ENCODE assay signal across 17 cellular contexts in the genomic region with DNA sequence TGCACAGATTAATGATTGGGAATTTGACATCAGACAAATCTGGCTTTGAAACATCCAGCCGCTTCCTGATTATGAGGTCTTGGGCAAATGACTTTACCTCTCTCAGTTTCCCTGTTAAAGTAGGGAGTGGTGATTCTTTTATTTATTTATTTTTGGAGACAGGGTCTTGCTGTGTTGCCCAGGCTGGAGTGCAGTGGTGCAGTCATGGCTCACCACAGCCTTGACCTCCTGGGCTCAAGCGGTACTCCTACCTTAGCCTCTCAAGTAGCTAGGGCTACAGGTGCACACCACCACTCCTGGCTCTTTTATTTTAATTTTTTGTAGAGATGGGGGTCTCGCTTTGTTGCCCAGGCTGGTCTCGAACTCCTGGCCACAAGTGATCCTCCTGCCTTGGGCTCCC. TPM values are rescaled to one million over a fixed set of nuclear protein-coding genes. Genes with fewer than 3 reads are reported as not detected.
DNase-seq lines count a peak whose midpoint lies in the region; ATAC-seq and TF ChIP-seq lines count a peak whose summit lies in the region.
"Had no signal": no experiment of that assay in that cellular context is flagged by ENCODE, and none has a peak within 500 bp of the region (broad histone marks: within the 10 kb centered on the region; RNA-seq: fewer than 3 reads in every experiment).

No MANE protein-coding gene starts in this region.

- H3K4me3 Mint-ChIP-seq in WTC11, result peak overlapping the region; percentile 100; the same call in 1 of the 2 replicates
- H3K4me3 Mint-ChIP-seq in type B pancreatic cell, result peak overlapping the region; percentile 99

- H3K27me3 ChIP-seq in left ventricle myocardium inferior (ENCODE audit: low read depth) (no peaks in the 10 kb centered on the region), mesenchymal stem cell (ENCODE audit: control insufficient read depth in 1 of 2, insufficient read depth in 1 of 2, low read length in 2 of 2) (peaks cover 0 to under 1% of the 10 kb centered on the region in 2 experiments)
- H3K27me3 ChIP-seq: pancreas, testis had no signal

- no peak overlapping the region for H2BK15ac ChIP-seq in mesenchymal stem cell (ENCODE audit: low read depth, poor library complexity, severe bottlenecking)

- intact Hi-C loops in left ventricle myocardium inferior (cut with micrococcal nuclease) (no loop called here), left cardiac atrium (cut with DNase I) (no loop called here)

- H3K4me1 Mint-ChIP-seq in WTC11, result peaks cover 14% of the 10 kb centered on the region
- H3K4me1 Mint-ChIP-seq in type B pancreatic cell (ENCODE audit: unreplicated experiment), result peaks cover 19% of the 10 kb centered on the region

- H3K23ac ChIP-seq in mesenchymal stem cell (ENCODE audit: low read length in 2 of 2), result no peak overlapping the region

- no peak overlapping the region for H2BK12ac ChIP-seq in mesenchymal stem cell (ENCODE audit: low read length in 2 of 2)

- peaks cover 44% of the 10 kb centered on the region for H3K4me1 ChIP-seq in left ventricle myocardium inferior
- H3K4me1 ChIP-seq in mesenchymal stem cell (ENCODE audit: control insufficient read depth, insufficient read depth, low read depth, low read length), result peaks cover 9% of the 10 kb centered on the region

- H3K9ac ChIP-seq in mesenchymal stem cell (ENCODE audit: low read length), result peak overlapping the region; percentile 99

- no peak overlapping the region for H4K91ac ChIP-seq in mesenchymal stem cell (ENCODE audit: low read length)

- CTCF ChIA-PET in WTC11 (lab: Charles Lee), result interaction anchor here (4.8 kb wide), 1 partner anchor 9 kb away, joined by 94 read pairs; the partner anchor contains the start of genes GGN and SPRED3

- H2AFZ ChIP-seq in mesenchymal stem cell (ENCODE audit: low read depth, low read length), result no peak overlapping the region

- H3K18ac ChIP-seq in mesenchymal stem cell (ENCODE audit: low read depth in 1 of 2, low read length in 2 of 2), result no peak overlapping the region

- H2BK5ac ChIP-seq in mesenchymal stem cell (ENCODE audit: low read depth, low read length, poor library complexity, severe bottlenecking), result no peak overlapping the region

- TF ChIP-seq CTCF in left ventricle myocardium inferior (IDR thresholded peaks at IDR 0.05; ENCODE audit: borderline replicate concordance) (no peak), WTC11 (IDR thresholded peaks at IDR 0.05) (no peak), type B pancreatic cell (conservative IDR thresholded peaks at IDR 0.05) (no peak)

- POLR2A ChIA-PET in WTC11 (lab: Charles Lee), result no interaction called here

- H3K27ac ChIP-seq in left ventricle myocardium inferior (replicated peaks) (peak overlapping the region; percentile 93), mesenchymal stem cell (ENCODE audit: low read length, poor library complexity, severe bottlenecking) (no peak overlapping the region)
- H3K27ac ChIP-seq: pancreas, testis had no signal

- H3K36me3 Mint-ChIP-seq in WTC11, result peaks cover 27% of the 10 kb centered on the region
- H3K36me3 Mint-ChIP-seq in type B pancreatic cell, result peaks cover 13% of the 10 kb centered on the region

- H3K27ac Mint-ChIP-seq in WTC11, result no peak overlapping the region
- H3K27ac Mint-ChIP-seq in type B pancreatic cell, result no peak overlapping the region

- H3K36me3 ChIP-seq in left ventricle myocardium inferior (peaks cover 56% of the 10 kb centered on the region), mesenchymal stem cell (ENCODE audit: control insufficient read depth in 1 of 2, insufficient read depth in 2 of 2, low read depth in 1 of 2, low read length in 2 of 2) (peaks cover 49 to 53% of the 10 kb centered on the region in 2 experiments)

- H4K8ac ChIP-seq in mesenchymal stem cell (ENCODE audit: low read length), result no peak overlapping the region

- no peak overlapping the region for H3K4ac ChIP-seq in mesenchymal stem cell (ENCODE audit: low read depth in 1 of 2, low read length in 2 of 2)

- peaks cover 24% of the 10 kb centered on the region for H3K79me1 ChIP-seq in mesenchymal stem cell (replicated peaks; ENCODE audit: low read length, poor library complexity, severe bottlenecking)

- no peak overlapping the region for H3K14ac ChIP-seq in mesenchymal stem cell (ENCODE audit: low read length in 2 of 2)

- H3K4me3 ChIP-seq in left ventricle myocardium inferior, result peak overlapping the region; percentile 86
- H3K4me3 ChIP-seq in mesenchymal stem cell (ENCODE audit: insufficient read depth in 1 of 2, low read depth in 1 of 2, low read length in 2 of 2), result peak overlapping the region in 1 of 2 experiments; percentile 97
- H3K4me3 ChIP-seq: testis had no signal

- DNase-seq in left ventricle myocardium inferior, result no peak
- no peak for DNase-seq in left cardiac atrium
- DNase-seq in WTC11 (ENCODE audit: low spot score), result no peak
- no peak for DNase-seq in mesenchymal stem cell
- no peak for DNase-seq in type B pancreatic cell (ENCODE audit: extremely low spot score, unreplicated experiment)
- no peak for DNase-seq in amygdala (lab: John Stamatoyannopoulos, UW)
- DNase-seq: anterior cingulate cortex, GOT3, left colon, NCI-H1048, NCI-H2029 treated with DMSO at 0.1 percent for 48 hours, NCI-H524 treated with DMSO at 0.1 percent for 48 hours, pancreas, testis had no signal

- H2AK5ac ChIP-seq in mesenchymal stem cell (ENCODE audit: low read length, severe bottlenecking), result no peak overlapping the region

- 97% methylated on average over 4 of the region's 4 CpGs for WGBS in mesenchymal stem cell

- no peak overlapping the region for H2BK120ac ChIP-seq in mesenchymal stem cell (ENCODE audit: low read depth, low read length)

- H3K9me3 Mint-ChIP-seq in WTC11 (no peaks in the 10 kb centered on the region), type B pancreatic cell (no peaks in the 10 kb centered on the region)

- peaks cover 6% of the 10 kb centered on the region for H3K27me3 Mint-ChIP-seq in WTC11 (ENCODE audit: low read depth)
- H3K27me3 Mint-ChIP-seq in type B pancreatic cell, result no peaks in the 10 kb centered on the region

- H3K4me2 ChIP-seq in mesenchymal stem cell (ENCODE audit: low read length, poor library complexity, severe bottlenecking), result no peak overlapping the region

- H3K9me3 ChIP-seq in left ventricle myocardium inferior (replicated peaks) (no peaks in the 10 kb centered on the region), mesenchymal stem cell (ENCODE audit: control insufficient read depth, low read length) (no peaks in the 10 kb centered on the region)
- H3K9me3 ChIP-seq: pancreas, testis had no signal

- ATAC-seq in left cardiac atrium (no peak), WTC11 (no peak), HG03520 (IDR thresholded peaks at IDR 0.05; ENCODE audit: unreplicated experiment) (no peak), GM18868 (IDR thresholded peaks at IDR 0.05; ENCODE audit: unreplicated experiment) (no peak)
- ATAC-seq: left colon, pancreas had no signal

TF ChIP-seq in WTC11, 78 proteins besides CTCF, POLR2A, EP300 and RAD21:
- TF ChIP-seq, protein P1, sequence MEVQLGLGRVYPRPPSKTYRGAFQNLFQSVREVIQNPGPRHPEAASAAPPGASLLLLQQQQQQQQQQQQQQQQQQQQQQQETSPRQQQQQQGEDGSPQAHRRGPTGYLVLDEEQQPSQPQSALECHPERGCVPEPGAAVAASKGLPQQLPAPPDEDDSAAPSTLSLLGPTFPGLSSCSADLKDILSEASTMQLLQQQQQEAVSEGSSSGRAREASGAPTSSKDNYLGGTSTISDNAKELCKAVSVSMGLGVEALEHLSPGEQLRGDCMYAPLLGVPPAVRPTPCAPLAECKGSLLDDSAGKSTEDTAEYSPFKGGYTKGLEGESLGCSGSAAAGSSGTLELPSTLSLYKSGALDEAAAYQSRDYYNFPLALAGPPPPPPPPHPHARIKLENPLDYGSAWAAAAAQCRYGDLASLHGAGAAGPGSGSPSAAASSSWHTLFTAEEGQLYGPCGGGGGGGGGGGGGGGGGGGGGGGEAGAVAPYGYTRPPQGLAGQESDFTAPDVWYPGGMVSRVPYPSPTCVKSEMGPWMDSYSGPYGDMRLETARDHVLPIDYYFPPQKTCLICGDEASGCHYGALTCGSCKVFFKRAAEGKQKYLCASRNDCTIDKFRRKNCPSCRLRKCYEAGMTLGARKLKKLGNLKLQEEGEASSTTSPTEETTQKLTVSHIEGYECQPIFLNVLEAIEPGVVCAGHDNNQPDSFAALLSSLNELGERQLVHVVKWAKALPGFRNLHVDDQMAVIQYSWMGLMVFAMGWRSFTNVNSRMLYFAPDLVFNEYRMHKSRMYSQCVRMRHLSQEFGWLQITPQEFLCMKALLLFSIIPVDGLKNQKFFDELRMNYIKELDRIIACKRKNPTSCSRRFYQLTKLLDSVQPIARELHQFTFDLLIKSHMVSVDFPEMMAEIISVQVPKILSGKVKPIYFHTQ (CRISPR knock-in tag; IDR thresholded peaks at IDR 0.05), result no peak
- TF ChIP-seq GRHL2 (CRISPR knock-in tag; IDR thresholded peaks at IDR 0.05; ENCODE audit: insufficient replicate concordance, severe bottlenecking), result no peak
- no peak for TF ChIP-seq ZNF317 (CRISPR knock-in tag; IDR thresholded peaks at IDR 0.05; ENCODE audit: borderline replicate concordance, low read depth)
TF ChIP-seq in WTC11: peak in this region for 0.

RNA-seq across cellular contexts. Expression of gene PSMD8, which starts 2.7 kb away (rescaled TPM):
- total RNA-seq in left ventricle myocardium inferior, result 349 TPM
- 100 to 1,000 TPM; 216 to 290 TPM for total RNA-seq in left cardiac atrium
- 156 to 167 TPM (median 160 TPM) in 3 replicates for total RNA-seq in WTC11 (2021)
- polyA plus RNA-seq in mesenchymal stem cell (2013, experiment 1 of 2), result 237 TPM
- polyA plus RNA-seq in mesenchymal stem cell (2013, experiment 2 of 2), result 242 TPM
- 159 and 176 TPM in 2 replicates for total RNA-seq in type B pancreatic cell (ENCODE audit: low replicate concordance)

RNA-seq across cellular contexts. Expression of gene GGN, which starts 10.8 kb away (rescaled TPM):
- total RNA-seq in left ventricle myocardium inferior (not detected), left cardiac atrium (under 1 TPM; 0.15 to 0.34 TPM), WTC11 (2021) (2.4 to 3.1 TPM (median 2.7 TPM) in 3 replicates), type B pancreatic cell (ENCODE audit: low replicate concordance) (1.1 and 1.5 TPM in 2 replicates)
- 1.7 TPM for polyA plus RNA-seq in mesenchymal stem cell (2013, experiment 1 of 2)
- polyA plus RNA-seq in mesenchymal stem cell (2013, experiment 2 of 2), result 1.5 TPM
- total RNA-seq: mononuclear cell had no signal

RNA-seq across cellular contexts. Expression of gene SPRED3, which starts 11.4 kb away (rescaled TPM):
- total RNA-seq in left ventricle myocardium inferior (0.71 TPM), left cardiac atrium (1 to 10 TPM in 1 of 2 donors, under 1 TPM in 1; 0.24 to 3.2 TPM), WTC11 (2021) (5.2 to 7.3 TPM (median 7.2 TPM) in 3 replicates), type B pancreatic cell (ENCODE audit: low replicate concordance) (4.2 and 5.5 TPM in 2 replicates)
- 12.8 TPM for polyA plus RNA-seq in mesenchymal stem cell (2013, experiment 1 of 2)
- polyA plus RNA-seq in mesenchymal stem cell (2013, experiment 2 of 2), result 11.8 TPM

RNA-seq across cellular contexts. Expression of gene FAM98C, which starts 25.8 kb away (rescaled TPM):
- total RNA-seq in left ventricle myocardium inferior (11.5 TPM), left cardiac atrium (10 to 100 TPM; 12.6 to 13.7 TPM), WTC11 (2021) (9.7 to 12.2 TPM (median 10.2 TPM) in 3 replicates), type B pancreatic cell (ENCODE audit: low replicate concordance) (25.2 and 27.3 TPM in 2 replicates)
- polyA plus RNA-seq in mesenchymal stem cell (2013, experiment 1 of 2), result 9.3 TPM
- polyA plus RNA-seq in mesenchymal stem cell (2013, experiment 2 of 2), result 9.1 TPM

RNA-seq across cellular contexts. Expression of gene CATSPERG, which starts 41.4 kb away (rescaled TPM):
- total RNA-seq in left ventricle myocardium inferior (1.4 TPM), left cardiac atrium (1 to 10 TPM in 1 of 2 donors, under 1 TPM in 1; 0.91 to 1.9 TPM), WTC11 (2021) (4.6 to 8.7 TPM (median 6.3 TPM) in 3 replicates), type B pancreatic cell (ENCODE audit: low replicate concordance) (5.2 and 11.9 TPM in 2 replicates)
- 0.14 TPM for polyA plus RNA-seq in mesenchymal stem cell (2013, experiment 1 of 2)
- 0.18 TPM for polyA plus RNA-seq in mesenchymal stem cell (2013, experiment 2 of 2)
